Comparison of ENCODE assay signal across 19 cellular contexts in the genomic region with DNA sequence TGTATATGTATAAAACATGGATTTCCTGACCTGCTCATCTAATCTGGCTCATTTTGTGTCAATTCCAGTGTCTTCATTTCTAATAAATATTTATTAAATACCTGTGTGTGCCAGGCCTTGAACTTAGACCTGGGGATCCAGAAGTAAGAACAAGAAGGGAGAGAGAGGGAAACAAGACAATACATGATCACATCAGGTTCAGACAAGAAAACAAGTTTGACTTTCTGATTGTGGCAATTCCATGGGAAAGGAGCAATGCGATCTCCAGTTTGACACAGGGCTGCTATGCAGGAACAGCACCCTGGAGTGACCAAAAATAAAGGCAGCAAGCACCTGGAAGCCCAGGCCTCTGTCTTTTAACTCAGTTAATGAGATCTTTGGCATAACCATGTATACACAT.
DNase-seq lines count a peak whose midpoint lies in the region; ATAC-seq and TF ChIP-seq lines count a peak whose summit lies in the region.
"Had no signal": no experiment of that assay in that cellular context is flagged by ENCODE, and none has a peak within 500 bp of the region (broad histone marks: within the 10 kb centered on the region; RNA-seq: fewer than 3 reads in every experiment).

No MANE protein-coding gene starts in this region.

- H3K4me3 Mint-ChIP-seq in activated CD4-positive, alpha-beta T cell treated with anti-CD3 and anti-CD28 coated beads, Interleukin-2, amount 10 ng/mL, durations not matched to agents 24 days and 14 days, result no peak overlapping the region
- H3K4me3 Mint-ChIP-seq: B cell; CD4-positive, alpha-beta T cell; CD8-positive, alpha-beta T cell had no signal

- H3K4me1 Mint-ChIP-seq in activated CD4-positive, alpha-beta T cell treated with anti-CD3 and anti-CD28 coated beads, Interleukin-2, amount 10 ng/mL, durations not matched to agents 24 days and 14 days, result no peaks in the 10 kb centered on the region
- H3K4me1 Mint-ChIP-seq: B cell had no signal

- POLR2A ChIA-PET in Panc1 (lab: Charles Lee), result no interaction called here

- no peak overlapping the region for H3K4me3 ChIP-seq in Panc1 (ENCODE audit: low read depth in 2 of 2, low read length in 2 of 2)
- no peak overlapping the region for H3K4me3 ChIP-seq in epithelial cell of esophagus (ENCODE audit: low read length)
- no peak overlapping the region for H3K4me3 ChIP-seq in vagina
- H3K4me3 ChIP-seq: A549; BLaER1 treated with 17β-estradiol and CSF1 and Interleukin-3, amounts not matched to agents 10 nM and 100 nM had no signal

- H3K27ac Mint-ChIP-seq in activated CD4-positive, alpha-beta T cell treated with anti-CD3 and anti-CD28 coated beads, Interleukin-2, amount 10 ng/mL, durations not matched to agents 24 days and 14 days, result no peak overlapping the region
- H3K27ac Mint-ChIP-seq: B cell; CD4-positive, alpha-beta T cell; CD8-positive, alpha-beta T cell had no signal

- H3K4me1 ChIP-seq in Panc1 (ENCODE audit: control insufficient read depth, insufficient read depth, low read length) (no peaks in the 10 kb centered on the region; the same call in 1 of the 2 replicates), vagina (peaks cover 4% of the 10 kb centered on the region)

- H3K9me3 ChIP-seq in Panc1 (ENCODE audit: control insufficient read depth, insufficient read depth, low read depth, low read length) (no peaks in the 10 kb centered on the region), vagina (no peaks in the 10 kb centered on the region)
- H3K9me3 ChIP-seq: A549 had no signal

- no peaks in the 10 kb centered on the region for H3K36me3 Mint-ChIP-seq in activated CD4-positive, alpha-beta T cell treated with anti-CD3 and anti-CD28 coated beads, Interleukin-2, amount 10 ng/mL, durations not matched to agents 24 days and 14 days (ENCODE audit: low read depth)
- H3K36me3 Mint-ChIP-seq: CD8-positive, alpha-beta T cell had no signal

- H3K27me3 ChIP-seq in Panc1 (ENCODE audit: control insufficient read depth, insufficient read depth, low read length) (no peaks in the 10 kb centered on the region), vagina (no peaks in the 10 kb centered on the region)
- H3K27me3 ChIP-seq: BLaER1 treated with 17β-estradiol and CSF1 and Interleukin-3, amounts not matched to agents 10 nM and 100 nM had no signal

- intact Hi-C loops in activated CD4-positive, alpha-beta T cell treated with anti-CD3 and anti-CD28 coated beads, Interleukin-2, amount 10 ng/mL, durations not matched to agents 24 days and 14 days (cut with micrococcal nuclease), result no loop called here
- intact Hi-C loops in Panc1 (cut with micrococcal nuclease; ENCODE audit: unreplicated experiment), result no loop called here
- intact Hi-C loops in vagina (cut with DNase I), result no loop called here

- H3K36me3 ChIP-seq in Panc1 (ENCODE audit: control insufficient read depth, insufficient read depth, low read length) (no peaks in the 10 kb centered on the region), vagina (no peaks in the 10 kb centered on the region)
- H3K36me3 ChIP-seq: BLaER1 treated with 17β-estradiol and CSF1 and Interleukin-3, amounts not matched to agents 10 nM and 100 nM had no signal

- CTCF ChIA-PET in Panc1 (lab: Charles Lee), result no interaction called here

- H3K27ac ChIP-seq in Panc1 (ENCODE audit: low read length) (peak overlapping the region; percentile 39; the same call in 1 of the 2 replicates), vagina (no peak overlapping the region)
- H3K27ac ChIP-seq: 22Rv1; A549; BLaER1 treated with 17β-estradiol and CSF1 and Interleukin-3, amounts not matched to agents 10 nM and 100 nM; C4-2B had no signal

- no peaks in the 10 kb centered on the region for H3K9me3 Mint-ChIP-seq in activated CD4-positive, alpha-beta T cell treated with anti-CD3 and anti-CD28 coated beads, Interleukin-2, amount 10 ng/mL, durations not matched to agents 24 days and 14 days
- H3K9me3 Mint-ChIP-seq: CD4-positive, alpha-beta T cell; CD8-positive, alpha-beta T cell had no signal

- in situ Hi-C loops in Panc1 (cut with HindIII; ENCODE audit: low pct_unique_long_range_greater_than_20kb, low sequenced_read_pairs), result no loop called here

- BruUV-seq in Panc1 (replicated peaks; lab: Mats Ljungman, UMichigan), result no TSS peak

- DNase-seq in activated CD4-positive, alpha-beta T cell treated with anti-CD3 and anti-CD28 coated beads, Interleukin-2, amount 10 ng/mL, durations not matched to agents 24 days and 14 days, result peak; percentile 24
- DNase-seq in activated CD4-positive, alpha-beta T cell treated with anti-CD3 and anti-CD28 coated beads for 4 hours, result no peak
- peak; percentile 91 for DNase-seq in COR-L47 (lab: John Stamatoyannopoulos, UW)
- no peak for DNase-seq in Panc1 (ENCODE audit: low read depth, low spot score)
- DNase-seq in epithelial cell of esophagus (ENCODE audit: low read depth), result peak; percentile 68
- DNase-seq in vagina (ENCODE audit: extremely low spot score in 2 of 2), result no peak
- DNase-seq in DMS53 (lab: John Stamatoyannopoulos, UW), result no peak
- DNase-seq: AML-193; CD4-positive, alpha-beta T cell; CD8-positive, alpha-beta T cell; DMS 273 treated with DMSO at 0.1 percent for 48 hours; DMS153; DMS79 treated with DMSO at 0.1 percent for 48 hours; GF-D8 had no signal

- no peak for TF ChIP-seq CTCF in Panc1 (IDR thresholded peaks at IDR 0.05)
- no peak for TF ChIP-seq CTCF in epithelial cell of esophagus (IDR thresholded peaks at IDR 0.05; ENCODE audit: insufficient read depth, low read depth, low read length, missing control alignments)
- no peak for TF ChIP-seq CTCF in vagina (IDR thresholded peaks at IDR 0.05)

- no peak for TF ChIP-seq POLR2A in vagina (IDR thresholded peaks at IDR 0.05)

- no peak for ATAC-seq in Panc1
- ATAC-seq: A549; CD8-positive, alpha-beta T cell had no signal

- H3K27me3 Mint-ChIP-seq in activated CD4-positive, alpha-beta T cell treated with anti-CD3 and anti-CD28 coated beads, Interleukin-2, amount 10 ng/mL, durations not matched to agents 24 days and 14 days, result no peaks in the 10 kb centered on the region

Comparison
In these comparisons a context has a peak if more than half of its experiments do, and no peak if none do; other contexts are left out.
1. DNase-seq: peak in activated CD4-positive, alpha-beta T cell treated with anti-CD3 and anti-CD28 coated beads, Interleukin-2, amount 10 ng/mL, durations not matched to agents 24 days and 14 days (single experiment), COR-L47 (single experiment) and epithelial cell of esophagus (single experiment); none in activated CD4-positive, alpha-beta T cell treated with anti-CD3 and anti-CD28 coated beads for 4 hours (0 of 2), Panc1 (single experiment), vagina (0 of 2) and DMS53 (single experiment).